1 cellular context compared by ENCODE assay signal in genomic region chr14:55118761-55119160, GRCh38.
TF ChIP-seq lines count a peak whose summit lies in the region.

No MANE protein-coding gene starts in this region.

TF ChIP-seq in endothelial cell of umbilical vein, 7 proteins besides CTCF, POLR2A, EP300 and RAD21:
- TF ChIP-seq EZH2 (IDR thresholded peaks at IDR 0.05; ENCODE audit: borderline replicate concordance, low read depth, low read length, severe bottlenecking) (no peak), MYC (IDR thresholded peaks at IDR 0.05; ENCODE audit: low read depth, low read length) (no peak), JUN (IDR thresholded peaks at IDR 0.05; ENCODE audit: borderline replicate concordance, insufficient read depth, insufficient read length, low read depth) (no peak), POLR2AphosphoS5 (IDR thresholded peaks at IDR 0.05; ENCODE audit: insufficient read depth, low read depth, low read length) (no peak), FOS (IDR thresholded peaks at IDR 0.05; ENCODE audit: borderline replicate concordance, insufficient read depth, low read length) (no peak), GATA2 (IDR thresholded peaks at IDR 0.05; ENCODE audit: insufficient read depth, insufficient read length, low read depth, low read length) (no peak)
- TF ChIP-seq, protein P1, sequence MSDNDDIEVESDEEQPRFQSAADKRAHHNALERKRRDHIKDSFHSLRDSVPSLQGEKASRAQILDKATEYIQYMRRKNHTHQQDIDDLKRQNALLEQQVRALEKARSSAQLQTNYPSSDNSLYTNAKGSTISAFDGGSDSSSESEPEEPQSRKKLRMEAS (IDR thresholded peaks at IDR 0.05; ENCODE audit: insufficient read depth, insufficient read length) = no peak
TF ChIP-seq in endothelial cell of umbilical vein: peak in this region for 0.
